ENCODE assay signal across 1 cellular context in the genomic region with DNA sequence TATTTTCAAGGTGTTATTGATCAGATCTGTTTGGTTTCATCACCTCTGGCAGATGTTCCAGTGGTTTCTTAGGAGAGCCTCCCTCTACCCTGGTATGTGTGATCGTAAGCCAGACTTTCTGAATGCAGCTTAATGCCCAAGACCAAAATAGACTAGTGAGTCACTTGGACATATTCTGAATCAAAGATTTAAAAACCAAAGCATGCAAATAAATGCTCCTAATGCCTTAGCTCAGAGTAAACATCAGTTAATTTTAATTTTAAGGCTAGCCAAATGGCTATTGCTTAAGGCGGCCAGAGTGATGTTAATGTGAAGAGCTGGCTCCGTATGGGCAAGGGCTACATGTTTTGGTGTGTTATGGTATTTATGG.
TF ChIP-seq lines count a peak whose summit lies in the region.

No MANE protein-coding gene starts in this region.

TF ChIP-seq in SK-N-SH treated with all-trans-retinoic acid at 6 μM for 48 hours, 23 proteins besides CTCF, POLR2A, EP300 and RAD21 (continued from another document):
- TF ChIP-seq, protein P1, sequence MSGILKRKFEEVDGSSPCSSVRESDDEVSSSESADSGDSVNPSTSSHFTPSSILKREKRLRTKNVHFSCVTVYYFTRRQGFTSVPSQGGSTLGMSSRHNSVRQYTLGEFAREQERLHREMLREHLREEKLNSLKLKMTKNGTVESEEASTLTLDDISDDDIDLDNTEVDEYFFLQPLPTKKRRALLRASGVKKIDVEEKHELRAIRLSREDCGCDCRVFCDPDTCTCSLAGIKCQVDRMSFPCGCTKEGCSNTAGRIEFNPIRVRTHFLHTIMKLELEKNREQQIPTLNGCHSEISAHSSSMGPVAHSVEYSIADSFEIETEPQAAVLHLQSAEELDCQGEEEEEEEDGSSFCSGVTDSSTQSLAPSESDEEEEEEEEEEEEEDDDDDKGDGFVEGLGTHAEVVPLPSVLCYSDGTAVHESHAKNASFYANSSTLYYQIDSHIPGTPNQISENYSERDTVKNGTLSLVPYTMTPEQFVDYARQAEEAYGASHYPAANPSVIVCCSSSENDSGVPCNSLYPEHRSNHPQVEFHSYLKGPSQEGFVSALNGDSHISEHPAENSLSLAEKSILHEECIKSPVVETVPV (CRISPR knock-in tag; IDR thresholded peaks at IDR 0.05) = no peak
- TF ChIP-seq TCF4 (CRISPR knock-in tag; IDR thresholded peaks at IDR 0.05; ENCODE audit: borderline replicate concordance) = no peak
- TF ChIP-seq TOX (CRISPR knock-in tag; IDR thresholded peaks at IDR 0.05; ENCODE audit: borderline replicate concordance) = no peak
- TF ChIP-seq, protein P2, sequence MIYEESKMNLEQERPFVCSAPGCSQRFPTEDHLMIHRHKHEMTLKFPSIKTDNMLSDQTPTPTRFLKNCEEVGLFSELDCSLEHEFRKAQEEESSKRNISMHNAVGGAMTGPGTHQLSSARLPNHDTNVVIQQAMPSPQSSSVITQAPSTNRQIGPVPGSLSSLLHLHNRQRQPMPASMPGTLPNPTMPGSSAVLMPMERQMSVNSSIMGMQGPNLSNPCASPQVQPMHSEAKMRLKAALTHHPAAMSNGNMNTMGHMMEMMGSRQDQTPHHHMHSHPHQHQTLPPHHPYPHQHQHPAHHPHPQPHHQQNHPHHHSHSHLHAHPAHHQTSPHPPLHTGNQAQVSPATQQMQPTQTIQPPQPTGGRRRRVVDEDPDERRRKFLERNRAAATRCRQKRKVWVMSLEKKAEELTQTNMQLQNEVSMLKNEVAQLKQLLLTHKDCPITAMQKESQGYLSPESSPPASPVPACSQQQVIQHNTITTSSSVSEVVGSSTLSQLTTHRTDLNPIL (CRISPR knock-in tag; IDR thresholded peaks at IDR 0.05; ENCODE audit: low read depth) = no peak
- no peak for TF ChIP-seq PPARA (CRISPR knock-in tag; IDR thresholded peaks at IDR 0.05; ENCODE audit: borderline replicate concordance)
- TF ChIP-seq, protein P3, sequence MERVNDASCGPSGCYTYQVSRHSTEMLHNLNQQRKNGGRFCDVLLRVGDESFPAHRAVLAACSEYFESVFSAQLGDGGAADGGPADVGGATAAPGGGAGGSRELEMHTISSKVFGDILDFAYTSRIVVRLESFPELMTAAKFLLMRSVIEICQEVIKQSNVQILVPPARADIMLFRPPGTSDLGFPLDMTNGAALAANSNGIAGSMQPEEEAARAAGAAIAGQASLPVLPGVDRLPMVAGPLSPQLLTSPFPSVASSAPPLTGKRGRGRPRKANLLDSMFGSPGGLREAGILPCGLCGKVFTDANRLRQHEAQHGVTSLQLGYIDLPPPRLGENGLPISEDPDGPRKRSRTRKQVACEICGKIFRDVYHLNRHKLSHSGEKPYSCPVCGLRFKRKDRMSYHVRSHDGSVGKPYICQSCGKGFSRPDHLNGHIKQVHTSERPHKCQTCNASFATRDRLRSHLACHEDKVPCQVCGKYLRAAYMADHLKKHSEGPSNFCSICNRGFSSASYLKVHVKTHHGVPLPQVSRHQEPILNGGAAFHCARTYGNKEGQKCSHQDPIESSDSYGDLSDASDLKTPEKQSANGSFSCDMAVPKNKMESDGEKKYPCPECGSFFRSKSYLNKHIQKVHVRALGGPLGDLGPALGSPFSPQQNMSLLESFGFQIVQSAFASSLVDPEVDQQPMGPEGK (CRISPR knock-in tag; IDR thresholded peaks at IDR 0.05; ENCODE audit: borderline replicate concordance) = no peak
- no peak for TF ChIP-seq RARB (CRISPR knock-in tag; IDR thresholded peaks at IDR 0.05)
